7 cellular contexts compared by ENCODE assay signal in genomic region chrX:50100188-50100587, GRCh38.
DNase-seq lines count a peak whose midpoint lies in the region; ATAC-seq, FAIRE-seq and TF ChIP-seq lines count a peak whose summit lies in the region.

No MANE protein-coding gene starts in this region.

- POLR2A ChIA-PET in H1 (lab: Charles Lee; ENCODE audit: partially characterized antibody), result no interaction called here

- H3K56ac ChIP-seq in H1 (replicated peaks; ENCODE audit: insufficient read length, low read depth, low read length), result no peak overlapping the region

- H3K9ac ChIP-seq in H1 (replicated peaks in 1 of 4; ENCODE audit: extremely low read depth in 1 of 4, low read depth in 3 of 4, low read length in 3 of 4) (no peak overlapping the region), parathyroid adenoma (no peak overlapping the region)

- H3K36me3 Mint-ChIP-seq in activated T-helper 17 cell treated with anti-CD3 and anti-CD28 coated beads, Interleukin-2, amount 50 U/mL, for 72 hours (ENCODE audit: low read depth), result no peaks in the 10 kb centered on the region

- H3K36me3 ChIP-seq in H1 (ENCODE audit: control insufficient read depth in 2 of 4, insufficient read depth in 4 of 4, low read length in 3 of 4), result no peaks in the 10 kb centered on the region
- H3K36me3 ChIP-seq in parathyroid adenoma (ENCODE audit: control insufficient read depth, insufficient read depth, low read length), result no peaks in the 10 kb centered on the region

- H3K4me3 ChIP-seq in H1 (ENCODE audit: extremely low read depth in 1 of 4, insufficient read depth in 2 of 4, low read depth in 3 of 4, low read length in 4 of 4), result no peak overlapping the region
- H3K4me3 ChIP-seq in parathyroid adenoma (ENCODE audit: low read depth, low read length), result no peak overlapping the region

- H3K27me3 ChIP-seq in H1 (replicated peaks in 1 of 4; ENCODE audit: control insufficient read depth in 3 of 4, extremely low read depth in 1 of 4, insufficient read depth in 3 of 4, low read length in 3 of 4) (no peaks in the 10 kb centered on the region), parathyroid adenoma (ENCODE audit: control insufficient read depth, insufficient read depth, low read length) (no peaks in the 10 kb centered on the region)

- no peak overlapping the region for H2BK120ac ChIP-seq in H1 (replicated peaks; ENCODE audit: low read depth, low read length)

- no peaks in the 10 kb centered on the region for H3K27me3 Mint-ChIP-seq in activated T-helper 17 cell treated with anti-CD3 and anti-CD28 coated beads, Interleukin-2, amount 50 U/mL, for 72 hours

- H3K4me3 Mint-ChIP-seq in activated T-helper 17 cell treated with anti-CD3 and anti-CD28 coated beads, Interleukin-2, amount 50 U/mL, for 72 hours, result no peak overlapping the region

- H2AK5ac ChIP-seq in H1 (ENCODE audit: low read depth, low read length), result no peak overlapping the region

- no peak overlapping the region for H4K5ac ChIP-seq in H1 (ENCODE audit: insufficient read length, low read depth, low read length)

- no peak overlapping the region for H4K8ac ChIP-seq in H1 (ENCODE audit: extremely low read depth, insufficient read depth, low read length)

- H3K4me1 Mint-ChIP-seq in activated T-helper 17 cell treated with anti-CD3 and anti-CD28 coated beads, Interleukin-2, amount 50 U/mL, for 72 hours, result no peaks in the 10 kb centered on the region

- peak; percentile 77 to 84 for TF ChIP-seq RAD21 in H1 (IDR thresholded peaks at IDR 0.05 in 1 of 2, conservative IDR thresholded peaks at IDR 0.05 in 1 of 2; ENCODE audit: low read depth in 2 of 2, low read length in 2 of 2)

- H3K14ac ChIP-seq in H1 (ENCODE audit: insufficient read length), result no peak overlapping the region

- FAIRE-seq in H1 (lab: Jason Lieb, UNC), result peak; percentile 85

- ATAC-seq in activated T-helper 17 cell treated with anti-CD3 and anti-CD28 coated beads, Interleukin-2, amount 50 U/mL, for 72 hours (replicated peaks), result no peak

- CTCF ChIA-PET in H1 (lab: Charles Lee; ENCODE audit: partially characterized antibody), result interaction anchor here (0.6 to 5.4 kb wide), 32 partner anchors 9 to 1898 kb away, joined by 3 to 76 read pairs (median 4); partner anchors contain the start of genes AKAP4 and CCNB3

- H4K91ac ChIP-seq in H1 (replicated peaks; ENCODE audit: insufficient read length, low read length), result no peak overlapping the region

- peak; percentile 26 for TF ChIP-seq CTCF in GM10266 (IDR thresholded peaks at IDR 0.05; ENCODE audit: control insufficient read depth, insufficient read depth, low read depth, missing control alignments)
- TF ChIP-seq CTCF in H1 (IDR thresholded peaks at IDR 0.05; ENCODE audit: control extremely low read depth in 1 of 3, insufficient read depth in 1 of 3, low read depth in 1 of 3, low read length in 3 of 3), result peak in 2 of 3 experiments; percentile 45 to 64; a peak in 3 of 4 replicates
- TF ChIP-seq CTCF in parathyroid adenoma (IDR thresholded peaks at IDR 0.05), result peak; percentile 43

- H3K4ac ChIP-seq in H1 (replicated peaks; ENCODE audit: insufficient read length, low read depth, low read length), result no peak overlapping the region

- DNase-seq in GM10266 (ENCODE audit: extremely low spot score), result no peak
- peak; percentile 6 for DNase-seq in NAMALWA (ENCODE audit: low spot score)
- DNase-seq in H1 (ENCODE audit: low read depth in 1 of 2, low spot score in 2 of 2), result no peak
- DNase-seq in NCI-H187 (lab: John Stamatoyannopoulos, UW), result no peak
- DNase-seq in NCI-H526 treated with DMSO at 0.1 percent for 48 hours (lab: John Stamatoyannopoulos, UW), result no peak

- H3K18ac ChIP-seq in H1 (ENCODE audit: extremely low read depth, low read length), result no peak overlapping the region

- no peak overlapping the region for H2BK15ac ChIP-seq in H1 (ENCODE audit: low read length)

- no peak overlapping the region for H2BK12ac ChIP-seq in H1 (ENCODE audit: low read depth, low read length)

- H3K4me2 ChIP-seq in H1 (ENCODE audit: insufficient read depth in 1 of 2, low read depth in 2 of 2, low read length in 2 of 2) (no peak overlapping the region), parathyroid adenoma (ENCODE audit: low read length) (no peak overlapping the region)

- no peaks in the 10 kb centered on the region for H3K9me3 ChIP-seq in H1 (ENCODE audit: insufficient read depth in 2 of 2, low read depth in 1 of 2, low read length in 1 of 2)
- no peaks in the 10 kb centered on the region for H3K9me3 ChIP-seq in parathyroid adenoma (ENCODE audit: control insufficient read depth, low read length)

- H3K27ac ChIP-seq in H1 (ENCODE audit: low read depth, low read length) (no peak overlapping the region), parathyroid adenoma (no peak overlapping the region)

- H2AFZ ChIP-seq in H1 (ENCODE audit: low read length), result no peak overlapping the region
- H2AFZ ChIP-seq in parathyroid adenoma, result no peak overlapping the region

- no peak for TF ChIP-seq EP300 in H1 (IDR thresholded peaks at IDR 0.05; ENCODE audit: borderline replicate concordance in 1 of 2, low read depth in 2 of 2, low read length in 2 of 2)

- H3K4me1 ChIP-seq in H1 (replicated peaks in 1 of 4; ENCODE audit: control insufficient read depth in 3 of 4, insufficient read depth in 4 of 4, low read length in 3 of 4) (no peaks in the 10 kb centered on the region), parathyroid adenoma (no peaks in the 10 kb centered on the region)

- TF ChIP-seq POLR2A in H1 (IDR thresholded peaks at IDR 0.05; ENCODE audit: control extremely low read depth in 1 of 2, low read depth in 2 of 2, low read length in 2 of 2), result no peak

- H3K9me3 Mint-ChIP-seq in activated T-helper 17 cell treated with anti-CD3 and anti-CD28 coated beads, Interleukin-2, amount 50 U/mL, for 72 hours, result no peaks in the 10 kb centered on the region

- 72 to 100% methylated on average over 1 to 3 of the region's 3 CpGs for WGBS in H1 (ENCODE audit: extremely low coverage in 1 of 2, insufficient coverage in 1 of 2, insufficient read length in 1 of 2, insufficient replicate concordance in 2 of 2, low coverage in 1 of 2, low lambda C conversion rate in 2 of 2, missing lambda C conversion rate in 1 of 2), 2 experiments

- H3K79me1 ChIP-seq in H1 (ENCODE audit: low read depth, low read length), result no peaks in the 10 kb centered on the region

- H3K27ac Mint-ChIP-seq in activated T-helper 17 cell treated with anti-CD3 and anti-CD28 coated beads, Interleukin-2, amount 50 U/mL, for 72 hours, result no peak overlapping the region

- H4K20me1 ChIP-seq in H1 (replicated peaks in 1 of 2; ENCODE audit: control insufficient read depth in 1 of 2, insufficient read depth in 2 of 2, low read length in 2 of 2), result no peaks in the 10 kb centered on the region

- H2BK20ac ChIP-seq in H1 (ENCODE audit: low read length), result no peak overlapping the region

- no peak overlapping the region for H3K23ac ChIP-seq in H1 (ENCODE audit: insufficient read length)

- H2BK5ac ChIP-seq in H1 (ENCODE audit: low read depth, low read length), result no peak overlapping the region

- H3K23me2 ChIP-seq in H1 (ENCODE audit: low read depth, low read length), result no peaks in the 10 kb centered on the region

- H3K79me2 ChIP-seq in H1 (ENCODE audit: control insufficient read depth in 1 of 2, insufficient read depth in 2 of 2, low read length in 2 of 2), result no peaks in the 10 kb centered on the region
- no peaks in the 10 kb centered on the region for H3K79me2 ChIP-seq in parathyroid adenoma

TF ChIP-seq in H1, 55 proteins besides CTCF, POLR2A, EP300 and RAD21:
- TF ChIP-seq TBP (IDR thresholded peaks at IDR 0.05; ENCODE audit: low read depth, low read length) (no peak), RBBP5 (IDR thresholded peaks at IDR 0.05; ENCODE audit: borderline replicate concordance, low read depth, low read length) (no peak), ASH2L (IDR thresholded peaks at IDR 0.05; ENCODE audit: low read length) (no peak), CHD2 (IDR thresholded peaks at IDR 0.05; ENCODE audit: low read length) (no peak), KDM5A (IDR thresholded peaks at IDR 0.05; ENCODE audit: low read length) (no peak), SUZ12 (IDR thresholded peaks at IDR 0.05; ENCODE audit: low read length) (no peak), SP1 (IDR thresholded peaks at IDR 0.05; ENCODE audit: low read depth, low read length) (no peak)
